Comparison of ENCODE assay signal across 8 cellular contexts in genomic region chr10:92574545-92575377, GRCh38. TPM values are rescaled to one million over a fixed set of nuclear protein-coding genes. Genes with fewer than 3 reads are reported as not detected.
DNase-seq lines count a peak whose midpoint lies in the region; ATAC-seq and TF ChIP-seq lines count a peak whose summit lies in the region.

No MANE protein-coding gene starts in this region.

- no peaks in the 10 kb centered on the region for H3K9me3 Mint-ChIP-seq in activated CD4-positive, alpha-beta T cell treated with anti-CD3 and anti-CD28 coated beads, Interleukin-2, amount 10 ng/mL, durations not matched to agents 24 days and 14 days
- H3K9me3 Mint-ChIP-seq in activated naive CD8-positive, alpha-beta T cell treated with anti-CD3 and anti-CD28 coated beads, Interleukin-2, amount 10 ng/mL, durations not matched to agents 7 days and 5 days: no peaks in the 10 kb centered on the region

- H3K9me3 ChIP-seq in iPS-18c (ENCODE audit: control insufficient read depth, insufficient read depth, low read length) (peaks cover 4% of the 10 kb centered on the region), spleen (no peaks in the 10 kb centered on the region)

- peak overlapping the region; percentile 97 for H3K4me3 ChIP-seq in iPS-18c (ENCODE audit: insufficient read depth, low read depth, low read length)
- peak overlapping the region; percentile 78 to 98 (median 88) for H3K4me3 ChIP-seq in spleen

- peak overlapping the region; percentile 82 to 95 (median 92) for H3K27ac ChIP-seq in spleen

- peak in 7 of 11 experiments; percentile 14 to 89 (median 45) for TF ChIP-seq CTCF in spleen (IDR thresholded peaks at IDR 0.05 in 8 of 11, conservative IDR thresholded peaks at IDR 0.05 in 3 of 11)

- peaks cover 17 to 62% (median 33%) of the 10 kb centered on the region in 6 donors for H3K4me1 ChIP-seq in spleen

- no peaks in the 10 kb centered on the region for H3K27me3 ChIP-seq in spleen (replicated peaks in 1 of 7)

- peaks cover 16% of the 10 kb centered on the region for H3K36me3 Mint-ChIP-seq in activated CD4-positive, alpha-beta T cell treated with anti-CD3 and anti-CD28 coated beads, Interleukin-2, amount 10 ng/mL, durations not matched to agents 24 days and 14 days (ENCODE audit: low read depth)
- H3K36me3 Mint-ChIP-seq in activated naive CD8-positive, alpha-beta T cell treated with anti-CD3 and anti-CD28 coated beads, Interleukin-2, amount 10 ng/mL, durations not matched to agents 7 days and 5 days: peaks cover 4% of the 10 kb centered on the region

- WGBS in spleen, 5 donors: 6 to 13% (median 8%) methylated on average over 14 to 22 of the region's 22 CpGs

- peaks cover 27% of the 10 kb centered on the region for H3K4me1 Mint-ChIP-seq in activated CD4-positive, alpha-beta T cell treated with anti-CD3 and anti-CD28 coated beads, Interleukin-2, amount 10 ng/mL, durations not matched to agents 24 days and 14 days
- H3K4me1 Mint-ChIP-seq in activated naive CD8-positive, alpha-beta T cell treated with anti-CD3 and anti-CD28 coated beads, Interleukin-2, amount 10 ng/mL, durations not matched to agents 7 days and 5 days: peaks cover 16% of the 10 kb centered on the region

- intact Hi-C loops in activated CD4-positive, alpha-beta T cell treated with anti-CD3 and anti-CD28 coated beads, Interleukin-2, amount 10 ng/mL, durations not matched to agents 24 days and 14 days (cut with micrococcal nuclease): loop anchor here (1.0 to 5.0 kb wide), 3 partner anchors 17 to 282 kb away; partner anchors contain the start of genes CPEB3 and MARCHF5
- intact Hi-C loops in spleen (cut with DNase I; ENCODE audit: low total_unique reads): loop anchor here (5.0 kb wide), 1 partner anchor 57 kb away; no protein-coding TSS in a partner anchor

- POLR2A ChIA-PET in activated naive CD8-positive, alpha-beta T cell treated with anti-CD3 and anti-CD28 coated beads, Interleukin-2, amount 10 ng/mL, durations not matched to agents 7 days and 5 days (lab: Charles Lee): interaction anchor here (0.8 to 4.4 kb wide), 7 partner anchors 13 to 60 kb away, joined by 3 to 35 read pairs (median 3); no protein-coding TSS in a partner anchor

- DNase-seq in activated CD4-positive, alpha-beta T cell treated with anti-CD3 and anti-CD28 coated beads, Interleukin-2, amount 10 ng/mL, durations not matched to agents 24 days and 14 days: peak; percentile 69
- no peak for DNase-seq in activated CD4-positive, alpha-beta T cell treated with anti-CD3 and anti-CD28 coated beads, Interleukin-2, amount 50 U/mL, for 4 hours
- DNase-seq in HCEC 1CT (peak; percentile 56), NAMALWA (ENCODE audit: low spot score) (peak; percentile 58), spleen (no peak)
- no peak for DNase-seq in activated naive CD8-positive, alpha-beta T cell treated with anti-CD3 and anti-CD28 coated beads, Interleukin-2, amount 10 ng/mL, durations not matched to agents 7 days and 5 days
- no peak for DNase-seq in stimulated activated CD4-positive, alpha-beta T cell treated with anti-CD3 and anti-CD28 coated beads, Interleukin-2, amount 100 ng/mL, for 48 hours

- H3K27me3 Mint-ChIP-seq in activated CD4-positive, alpha-beta T cell treated with anti-CD3 and anti-CD28 coated beads, Interleukin-2, amount 10 ng/mL, durations not matched to agents 24 days and 14 days: no peaks in the 10 kb centered on the region
- peaks cover 2% of the 10 kb centered on the region for H3K27me3 Mint-ChIP-seq in activated naive CD8-positive, alpha-beta T cell treated with anti-CD3 and anti-CD28 coated beads, Interleukin-2, amount 10 ng/mL, durations not matched to agents 7 days and 5 days

- H3K4me3 Mint-ChIP-seq in activated CD4-positive, alpha-beta T cell treated with anti-CD3 and anti-CD28 coated beads, Interleukin-2, amount 10 ng/mL, durations not matched to agents 24 days and 14 days: peak overlapping the region; percentile 79
- H3K4me3 Mint-ChIP-seq in activated naive CD8-positive, alpha-beta T cell treated with anti-CD3 and anti-CD28 coated beads, Interleukin-2, amount 10 ng/mL, durations not matched to agents 7 days and 5 days: peak overlapping the region; percentile 60

- TF ChIP-seq POLR2A in spleen (IDR thresholded peaks at IDR 0.05): no peak

- peaks cover 0 to 2% (median 0%) of the 10 kb centered on the region in 6 donors for H3K36me3 ChIP-seq in spleen

- ATAC-seq in activated naive CD8-positive, alpha-beta T cell treated with anti-CD3 and anti-CD28 coated beads, Interleukin-2, amount 10 ng/mL, durations not matched to agents 7 days and 5 days (ENCODE audit: low read depth): peak; percentile 17

- peak overlapping the region; percentile 92 for H3K27ac Mint-ChIP-seq in activated CD4-positive, alpha-beta T cell treated with anti-CD3 and anti-CD28 coated beads, Interleukin-2, amount 10 ng/mL, durations not matched to agents 24 days and 14 days
- H3K27ac Mint-ChIP-seq in activated naive CD8-positive, alpha-beta T cell treated with anti-CD3 and anti-CD28 coated beads, Interleukin-2, amount 10 ng/mL, durations not matched to agents 7 days and 5 days: peak overlapping the region; percentile 84

RNA-seq across cellular contexts. Expression of gene IDE, which starts 0.9 kb away (rescaled TPM):
- 47.9 and 50.2 TPM in 2 replicates for total RNA-seq in activated CD4-positive, alpha-beta T cell treated with anti-CD3 and anti-CD28 coated beads, Interleukin-2, amount 10 ng/mL, durations not matched to agents 24 days and 14 days
- total RNA-seq in activated naive CD8-positive, alpha-beta T cell treated with anti-CD3 and anti-CD28 coated beads, Interleukin-2, amount 10 ng/mL, durations not matched to agents 7 days and 5 days: 10 to 100 TPM; 17.9 to 18.2 TPM
- 10 to 100 TPM; 22.4 to 35.2 (median 31.9) TPM for total RNA-seq in spleen
- 1 to 10 TPM; 4.4 to 7.7 (median 5.9) TPM for polyA plus RNA-seq in spleen

RNA-seq across cellular contexts. Expression of gene KIF11, which starts 18.2 kb away (rescaled TPM):
- total RNA-seq in activated CD4-positive, alpha-beta T cell treated with anti-CD3 and anti-CD28 coated beads, Interleukin-2, amount 10 ng/mL, durations not matched to agents 24 days and 14 days: 39.0 and 39.9 TPM in 2 replicates
- 10 to 100 TPM; 53.7 to 55.2 TPM for total RNA-seq in activated naive CD8-positive, alpha-beta T cell treated with anti-CD3 and anti-CD28 coated beads, Interleukin-2, amount 10 ng/mL, durations not matched to agents 7 days and 5 days
- total RNA-seq in spleen: 1 to 10 TPM; 1.8 to 7.3 (median 5.1) TPM
- polyA plus RNA-seq in spleen: 1 to 10 TPM in 2 of 3 donors, under 1 TPM in 1; 0.93 to 4.7 (median 2.7) TPM

Comparison
In these comparisons a context has a peak if more than half of its experiments do, and no peak if none do; other contexts are left out.
1. DNase-seq: peak in activated CD4-positive, alpha-beta T cell treated with anti-CD3 and anti-CD28 coated beads, Interleukin-2, amount 10 ng/mL, durations not matched to agents 24 days and 14 days (single experiment), HCEC 1CT (single experiment) and NAMALWA (single experiment); none in activated CD4-positive, alpha-beta T cell treated with anti-CD3 and anti-CD28 coated beads, Interleukin-2, amount 50 U/mL, for 4 hours (0 of 2), activated naive CD8-positive, alpha-beta T cell treated with anti-CD3 and anti-CD28 coated beads, Interleukin-2, amount 10 ng/mL, durations not matched to agents 7 days and 5 days (single experiment), spleen (single experiment) and stimulated activated CD4-positive, alpha-beta T cell treated with anti-CD3 and anti-CD28 coated beads, Interleukin-2, amount 100 ng/mL, for 48 hours (0 of 2).